1 cellular context compared by ENCODE assay signal in genomic region chr17:40443196-40443987, GRCh38.
A peak's percentile ranks its signal among the peaks of the same experiment; 100 is the strongest.
TF ChIP-seq lines count a peak whose summit lies in the region.

Gene IGFBP4, plus strand, starts transcription at chr17:40443450. Its CDS starts 286 bp downstream, at chr17:40443736.

TF ChIP-seq in H1, 55 proteins besides CTCF, POLR2A, EP300 and RAD21:
- peak; percentile 84; the same call in 1 of the 2 replicates for TF ChIP-seq KDM1A (IDR thresholded peaks at IDR 0.05; ENCODE audit: borderline replicate concordance, low read length)
- TF ChIP-seq MAX (IDR thresholded peaks at IDR 0.05), result peak; percentile 89
- TF ChIP-seq E2F6 (IDR thresholded peaks at IDR 0.05), result peak; percentile 69
- TF ChIP-seq CHD2 (IDR thresholded peaks at IDR 0.05; ENCODE audit: low read length), result no peak
- TF ChIP-seq HDAC2 (IDR thresholded peaks at IDR 0.05; ENCODE audit: borderline replicate concordance in 1 of 2, low read depth in 2 of 2, low read length in 2 of 2), result 0 out of 4 replicates have a peak, but pooled peaks of 1 of the 2 experiments have one; percentile 41
- peak; percentile 27 for TF ChIP-seq CTBP2 (IDR thresholded peaks at IDR 0.05; ENCODE audit: borderline replicate concordance, insufficient read depth, insufficient read length, low read length)
- no peak for TF ChIP-seq BRCA1 (IDR thresholded peaks at IDR 0.05; ENCODE audit: low read depth, low read length)
- TF ChIP-seq PHF8 (conservative IDR thresholded peaks at IDR 0.05; ENCODE audit: low read depth, low read length), result peak; percentile 63
- peak; percentile 25; the same call in 1 of the 2 replicates for TF ChIP-seq TBP (IDR thresholded peaks at IDR 0.05; ENCODE audit: low read depth, low read length)
- no peak for TF ChIP-seq GABPA (IDR thresholded peaks at IDR 0.05; ENCODE audit: borderline replicate concordance, insufficient read depth, low read length)
- TF ChIP-seq USF2 (IDR thresholded peaks at IDR 0.05; ENCODE audit: low read length), result no peak
- no peak for TF ChIP-seq NRF1 (IDR thresholded peaks at IDR 0.05; ENCODE audit: low read depth, low read length)
- 0 out of 2 replicates have a peak, but pooled peaks have one; percentile 48 for TF ChIP-seq TAF1 (IDR thresholded peaks at IDR 0.05; ENCODE audit: low read depth, low read length)
- peak; percentile 66 for TF ChIP-seq KDM4A (IDR thresholded peaks at IDR 0.05; ENCODE audit: low read depth, low read length, severe bottlenecking)
- no peak for TF ChIP-seq CBX5 (IDR thresholded peaks at IDR 0.05; ENCODE audit: low read depth, low read length)
- TF ChIP-seq RBBP5 (IDR thresholded peaks at IDR 0.05; ENCODE audit: borderline replicate concordance, low read depth, low read length), result peak; percentile 81; the same call in 1 of the 2 replicates
- peak; percentile 72 for TF ChIP-seq POLR2AphosphoS5 (IDR thresholded peaks at IDR 0.05; ENCODE audit: low read depth, low read length)
- TF ChIP-seq CEBPB (IDR thresholded peaks at IDR 0.05; ENCODE audit: low read depth, low read length), result peak; percentile 83
- no peak for TF ChIP-seq SAP30 (IDR thresholded peaks at IDR 0.05; ENCODE audit: insufficient read depth, insufficient replicate concordance, low read length)
- TF ChIP-seq SRF (IDR thresholded peaks at IDR 0.05; ENCODE audit: low read depth, low read length), result no peak
- TF ChIP-seq ATF2 (IDR thresholded peaks at IDR 0.05; ENCODE audit: low read length), result no peak
- no peak for TF ChIP-seq CHD1 (IDR thresholded peaks at IDR 0.05; ENCODE audit: low read depth, low read length)
TF ChIP-seq in H1: peak in this region for 12.
